ENCODE assay signal across 1 cellular context in the genomic region with DNA sequence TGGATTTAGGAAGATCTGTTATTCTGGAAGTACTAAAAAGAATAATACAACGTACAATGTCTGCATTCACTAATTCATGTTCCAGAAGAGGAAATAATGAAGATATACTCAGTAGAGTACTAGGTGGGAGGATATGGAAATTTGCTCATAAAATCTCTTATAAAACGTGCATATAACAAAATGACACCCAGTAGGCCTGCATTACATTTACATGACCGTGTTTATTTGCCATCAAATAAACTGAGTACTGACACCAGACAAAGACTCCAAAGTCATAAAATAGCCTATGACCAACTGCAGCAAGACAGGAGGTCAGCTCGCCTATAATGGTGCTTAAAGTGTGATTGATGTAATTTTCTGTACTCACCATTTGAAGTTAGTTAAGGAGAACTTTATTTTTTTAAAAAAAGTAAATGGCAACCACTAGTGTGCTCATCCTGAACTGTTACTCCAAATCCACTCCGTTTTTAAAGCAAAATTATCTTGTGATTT.
TF ChIP-seq lines count a peak whose summit lies in the region.

No MANE protein-coding gene starts in this region.

TF ChIP-seq in A549, 52 proteins besides CTCF, POLR2A, EP300 and RAD21:
- no peak for TF ChIP-seq REST (IDR thresholded peaks at IDR 0.05)
